ENCODE assay signal across 8 cellular contexts in genomic region chr4:80058740-80059139, GRCh38. TPM values are rescaled to one million over a fixed set of nuclear protein-coding genes. Genes with fewer than 3 reads are reported as not detected.
A peak's percentile ranks its signal among the peaks of the same experiment; 100 is the strongest.
DNase-seq lines count a peak whose midpoint lies in the region; ATAC-seq and TF ChIP-seq lines count a peak whose summit lies in the region.

No MANE protein-coding gene starts in this region.

- H3K36me3 ChIP-seq in DND-41 (ENCODE audit: insufficient read depth, low read length) (peaks cover 52% of the 10 kb centered on the region), mesenchymal stem cell (ENCODE audit: control insufficient read depth in 1 of 2, insufficient read depth in 2 of 2, low read depth in 1 of 2, low read length in 2 of 2) (peaks cover 3 to 94% of the 10 kb centered on the region in 2 experiments), thyroid gland (no peaks in the 10 kb centered on the region), ovary (no peaks in the 10 kb centered on the region)

- no peak overlapping the region for H3K18ac ChIP-seq in mesenchymal stem cell (ENCODE audit: low read depth in 1 of 2, low read length in 2 of 2)

- H3K27ac ChIP-seq in DND-41 (ENCODE audit: low read length) (peak overlapping the region; percentile 5; the same call in 1 of the 2 replicates), mesenchymal stem cell (ENCODE audit: low read length, poor library complexity, severe bottlenecking) (no peak overlapping the region), substantia nigra (ENCODE audit: low read depth, low read length, poor library complexity, severe bottlenecking) (no peak overlapping the region), thyroid gland (no peak overlapping the region), ovary (no peak overlapping the region)

- TF ChIP-seq EP300 in ovary (IDR thresholded peaks at IDR 0.05), result no peak

- no peak for DNase-seq in DND-41
- peak; percentile 59 for DNase-seq in T-helper 2 cell treated with Interferon-gamma antibody and Interleukin-4, amounts not matched to agents 5 μg/mL and 100 μg/mL, for 36 hours (ENCODE audit: low spot score)
- DNase-seq in mesenchymal stem cell, result peak; percentile 69
- no peak for DNase-seq in substantia nigra (lab: John Stamatoyannopoulos, UW)
- no peak for DNase-seq in thyroid gland
- DNase-seq in ovary, result no peak

- WGBS in mesenchymal stem cell, result 88% methylated on average over 2 of the region's 2 CpGs
- 69 to 78% methylated on average over 2 of the region's 2 CpGs for WGBS in thyroid gland, 2 donors
- 74 to 81% (median 79%) methylated on average over 2 of the region's 2 CpGs for WGBS in ovary, 3 donors

- H2AK5ac ChIP-seq in mesenchymal stem cell (ENCODE audit: low read length, severe bottlenecking), result no peak overlapping the region

- H3K9ac ChIP-seq in DND-41 (ENCODE audit: low read depth, low read length) (no peak overlapping the region), mesenchymal stem cell (ENCODE audit: low read length) (peak overlapping the region; percentile 72)

- H4K20me1 ChIP-seq in DND-41 (ENCODE audit: insufficient read depth, low read length), result no peaks in the 10 kb centered on the region

- no peak overlapping the region for H3K23ac ChIP-seq in mesenchymal stem cell (ENCODE audit: low read length in 2 of 2)

- peaks cover 47% of the 10 kb centered on the region for H3K4me1 ChIP-seq in DND-41 (ENCODE audit: insufficient read depth, low read length)
- no peaks in the 10 kb centered on the region for H3K4me1 ChIP-seq in mesenchymal stem cell (ENCODE audit: control insufficient read depth, insufficient read depth, low read depth, low read length)
- no peaks in the 10 kb centered on the region for H3K4me1 ChIP-seq in thyroid gland
- H3K4me1 ChIP-seq in ovary (ENCODE audit: insufficient read depth), result no peaks in the 10 kb centered on the region

- H2AFZ ChIP-seq in DND-41 (ENCODE audit: low read depth, low read length) (no peak overlapping the region), mesenchymal stem cell (ENCODE audit: low read depth, low read length) (no peak overlapping the region)

- peak overlapping the region; percentile 94 for H3K27ac Mint-ChIP-seq in T-helper 2 cell treated with Interferon-gamma antibody and Interleukin-4, amounts not matched to agents 5 μg/mL and 100 μg/mL, for 36 hours

- H3K9me3 Mint-ChIP-seq in T-helper 2 cell treated with Interferon-gamma antibody and Interleukin-4, amounts not matched to agents 5 μg/mL and 100 μg/mL, for 36 hours, result no peaks in the 10 kb centered on the region

- no peak overlapping the region for H4K8ac ChIP-seq in mesenchymal stem cell (ENCODE audit: low read length)

- intact Hi-C loops in thyroid gland (cut with DNase I), result no loop called here
- intact Hi-C loops in ovary (cut with DNase I), result no loop called here

- no peak overlapping the region for H3K14ac ChIP-seq in mesenchymal stem cell (ENCODE audit: low read length in 2 of 2)

- peaks cover 27% of the 10 kb centered on the region for H3K4me1 Mint-ChIP-seq in T-helper 2 cell treated with Interferon-gamma antibody and Interleukin-4, amounts not matched to agents 5 μg/mL and 100 μg/mL, for 36 hours (ENCODE audit: low read depth)

- 0 out of 2 replicates have a peak, but pooled peaks cover 7% of the 10 kb centered on the region for H3K79me2 ChIP-seq in DND-41 (ENCODE audit: insufficient read depth, low read length)

- H3K27me3 Mint-ChIP-seq in T-helper 2 cell treated with Interferon-gamma antibody and Interleukin-4, amounts not matched to agents 5 μg/mL and 100 μg/mL, for 36 hours (ENCODE audit: low read depth), result no peaks in the 10 kb centered on the region

- TF ChIP-seq POLR2A in thyroid gland (IDR thresholded peaks at IDR 0.05), result no peak
- TF ChIP-seq POLR2A in ovary (IDR thresholded peaks at IDR 0.05), result no peak

- no peak overlapping the region for H4K91ac ChIP-seq in mesenchymal stem cell (ENCODE audit: low read length)

- H3K4me2 ChIP-seq in DND-41 (ENCODE audit: insufficient read depth, low read length) (no peak overlapping the region), mesenchymal stem cell (ENCODE audit: low read length, poor library complexity, severe bottlenecking) (no peak overlapping the region)

- H2BK12ac ChIP-seq in mesenchymal stem cell (ENCODE audit: low read length in 2 of 2), result no peak overlapping the region

- TF ChIP-seq CTCF in DND-41 (IDR thresholded peaks at IDR 0.05; ENCODE audit: borderline replicate concordance, extremely low read depth, low read length, poor library complexity, severe bottlenecking) (no peak), thyroid gland (IDR thresholded peaks at IDR 0.05) (no peak), ovary (IDR thresholded peaks at IDR 0.05) (no peak)

- H3K4me3 Mint-ChIP-seq in T-helper 2 cell treated with Interferon-gamma antibody and Interleukin-4, amounts not matched to agents 5 μg/mL and 100 μg/mL, for 36 hours, result peak overlapping the region; percentile 76

- H3K9me3 ChIP-seq in DND-41 (ENCODE audit: insufficient read depth, low read length, severe bottlenecking) (no peaks in the 10 kb centered on the region), mesenchymal stem cell (ENCODE audit: control insufficient read depth, low read length) (no peaks in the 10 kb centered on the region), thyroid gland (no peaks in the 10 kb centered on the region), ovary (no peaks in the 10 kb centered on the region)

- peak; percentile 69; the same call in 2 of the 3 replicates for ATAC-seq in DND-41 (ENCODE audit: insufficient read depth, low read depth)
- ATAC-seq in GM19372 (IDR thresholded peaks at IDR 0.05; ENCODE audit: low read depth, unreplicated experiment), result peak; percentile 98
- peak; percentile 98 for ATAC-seq in HG03354 (IDR thresholded peaks at IDR 0.05; ENCODE audit: poor library complexity, severe bottlenecking, unreplicated experiment)

- H3K36me3 Mint-ChIP-seq in T-helper 2 cell treated with Interferon-gamma antibody and Interleukin-4, amounts not matched to agents 5 μg/mL and 100 μg/mL, for 36 hours (ENCODE audit: low read depth), result peaks cover 32% of the 10 kb centered on the region

- no peak overlapping the region for H3K4me3 ChIP-seq in DND-41 (ENCODE audit: low read depth in 1 of 2, low read length in 2 of 2)
- no peak overlapping the region for H3K4me3 ChIP-seq in mesenchymal stem cell (ENCODE audit: insufficient read depth in 1 of 2, low read depth in 1 of 2, low read length in 2 of 2)
- no peak overlapping the region for H3K4me3 ChIP-seq in thyroid gland (replicated peaks in 1 of 3)
- H3K4me3 ChIP-seq in ovary, result no peak overlapping the region

- no peak overlapping the region for H2BK15ac ChIP-seq in mesenchymal stem cell (ENCODE audit: low read depth, poor library complexity, severe bottlenecking)

- no peak overlapping the region for H2BK5ac ChIP-seq in mesenchymal stem cell (ENCODE audit: low read depth, low read length, poor library complexity, severe bottlenecking)

- H3K4ac ChIP-seq in mesenchymal stem cell (ENCODE audit: low read depth in 1 of 2, low read length in 2 of 2), result no peak overlapping the region

- H3K79me1 ChIP-seq in mesenchymal stem cell (replicated peaks; ENCODE audit: low read length, poor library complexity, severe bottlenecking), result peaks cover 13% of the 10 kb centered on the region

- H2BK120ac ChIP-seq in mesenchymal stem cell (ENCODE audit: low read depth, low read length), result no peak overlapping the region

- H3K27me3 ChIP-seq in DND-41 (ENCODE audit: insufficient read depth, low read length, poor library complexity) (no peaks in the 10 kb centered on the region), mesenchymal stem cell (ENCODE audit: control insufficient read depth in 1 of 2, insufficient read depth in 1 of 2, low read length in 2 of 2) (no peaks in the 10 kb centered on the region), thyroid gland (no peaks in the 10 kb centered on the region), ovary (no peaks in the 10 kb centered on the region)

RNA-seq across cellular contexts. Expression of gene ANTXR2, which starts 14.3 kb away (rescaled TPM):
- 80.9 TPM for polyA plus RNA-seq in mesenchymal stem cell (2013, experiment 1 of 2)
- polyA plus RNA-seq in mesenchymal stem cell (2013, experiment 2 of 2), result 84.2 TPM
- total RNA-seq in thyroid gland (10 to 100 TPM; 21.2 to 46.1 (median 24.3) TPM), ovary (100 to 1,000 TPM in 3 of 7 donors, 10 to 100 TPM in 4; 78.3 to 230 (median 88.7) TPM)
- 100 to 1,000 TPM in 1 of 2 donors, 10 to 100 TPM in 1; 64.4 to 231 TPM for polyA plus RNA-seq in ovary

Comparison
In these comparisons a context has a peak if more than half of its experiments do, and no peak if none do; other contexts are left out.
1. DNase-seq: peak in T-helper 2 cell treated with Interferon-gamma antibody and Interleukin-4, amounts not matched to agents 5 μg/mL and 100 μg/mL, for 36 hours (single experiment) and mesenchymal stem cell (single experiment); none in DND-41 (single experiment), substantia nigra (0 of 49), thyroid gland (0 of 2) and ovary (0 of 5).
2. Peak in every context shown above with its lines, with median percentiles within 50 percentile points of each other: ATAC-seq.